14 cellular contexts compared by ENCODE assay signal in the genomic region with DNA sequence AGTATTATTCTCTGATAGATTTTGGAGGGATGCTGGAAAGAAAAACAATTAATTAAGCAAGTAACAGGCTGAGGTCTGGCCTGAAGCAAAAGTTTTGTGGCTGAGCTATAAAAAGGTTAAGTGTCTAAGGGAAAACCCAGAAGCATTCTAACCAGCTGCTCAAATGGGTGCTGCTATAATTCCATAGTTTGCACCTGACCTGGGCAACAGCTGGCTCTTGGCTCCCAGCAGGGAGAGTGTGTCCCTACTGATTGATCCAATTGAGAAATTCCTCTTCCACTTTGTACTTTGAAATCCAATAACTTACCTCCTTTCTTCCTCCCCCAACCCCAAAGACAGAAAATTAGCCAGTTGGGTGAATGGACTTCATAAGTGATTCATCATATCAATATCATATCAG.
"Had no signal": no experiment of that assay in that cellular context is flagged by ENCODE, and none has a peak within 500 bp of the region (broad histone marks: within the 10 kb centered on the region; RNA-seq: fewer than 3 reads in every experiment).

No MANE protein-coding gene starts in this region.

- H3K27ac Mint-ChIP-seq: dendritic cell treated with granulocyte-macrophage colony-stimulating factor and Interleukin-4, amounts not matched to agents 40 ng/mL and 50 ng/mL, for 4 days had no signal

- H3K27me3 Mint-ChIP-seq: effector memory CD8-positive, alpha-beta T cell had no signal

- H3K4me3 Mint-ChIP-seq: activated CD4-positive, alpha-beta T cell treated with anti-CD3 and anti-CD28 coated beads, Interleukin-2, amount 10 ng/mL, durations not matched to agents 24 days and 14 days; dendritic cell treated with granulocyte-macrophage colony-stimulating factor and Interleukin-4, amounts not matched to agents 40 ng/mL and 50 ng/mL, for 4 days; effector memory CD8-positive, alpha-beta T cell had no signal

- ATAC-seq: effector memory CD8-positive, alpha-beta T cell; foreskin keratinocyte had no signal

- H3K9me3 Mint-ChIP-seq: activated CD4-positive, alpha-beta T cell treated with anti-CD3 and anti-CD28 coated beads, Interleukin-2, amount 10 ng/mL, durations not matched to agents 24 days and 14 days; dendritic cell treated with granulocyte-macrophage colony-stimulating factor and Interleukin-4, amounts not matched to agents 40 ng/mL and 50 ng/mL, for 4 days; effector memory CD8-positive, alpha-beta T cell had no signal

- DNase-seq: activated CD4-positive, alpha-beta T cell treated with anti-CD3 and anti-CD28 coated beads, Interleukin-2, amount 10 ng/mL, durations not matched to agents 24 days and 14 days; activated CD4-positive, CD25-positive, alpha-beta regulatory T cell; activated CD8-positive, alpha-beta memory T cell treated with anti-CD3 and anti-CD28 coated beads for 24 hours; activated naive CD4-positive, alpha-beta T cell; cerebellar nuclear complex; effector memory CD8-positive, alpha-beta T cell; foreskin keratinocyte; head of caudate nucleus; kidney glomerular epithelial cell; psoas muscle; sigmoid colon; stimulated activated CD4-positive, alpha-beta T cell treated with anti-CD3 and anti-CD28 coated beads, Interleukin-1b, Interleukin-23, amount 100 ng/mL, for 48 hours; stomach had no signal
